ENCODE assay signal across 2 cellular contexts in genomic region chr5:143533978-143534763, GRCh38.
A peak's percentile ranks its signal among the peaks of the same experiment; 100 is the strongest.
TF ChIP-seq lines count a peak whose summit lies in the region.

No MANE protein-coding gene starts in this region.

TF ChIP-seq in liver, 16 proteins besides CTCF, POLR2A, EP300 and RAD21 (continued from another document):
- TF ChIP-seq REST (IDR thresholded peaks at IDR 0.05) (no peak), FOXA2 (IDR thresholded peaks at IDR 0.05) (no peak), YY1 (IDR thresholded peaks at IDR 0.05) (peak; percentile 26), HNF4G (IDR thresholded peaks at IDR 0.05) (peak; percentile 31), JUND (IDR thresholded peaks at IDR 0.05) (no peak), ATF3 (IDR thresholded peaks at IDR 0.05) (no peak), MAX (IDR thresholded peaks at IDR 0.05) (no peak), EGR1 (IDR thresholded peaks at IDR 0.05; ENCODE audit: low read depth in 2 of 2) (no peak), ZBTB33 (IDR thresholded peaks at IDR 0.05) (no peak)

TF ChIP-seq in HepG2, 621 proteins besides CTCF, POLR2A, EP300 and RAD21 (continued from another document):
- no peak for TF ChIP-seq HMGXB3 (CRISPR knock-in tag; IDR thresholded peaks at IDR 0.05; ENCODE audit: borderline replicate concordance)
- TF ChIP-seq ARID3A (IDR thresholded peaks at IDR 0.05; ENCODE audit: low read depth, low read length), result no peak
- no peak for TF ChIP-seq SNAPC5 (CRISPR knock-in tag; IDR thresholded peaks at IDR 0.05; ENCODE audit: borderline replicate concordance)
- TF ChIP-seq ZNF552 (CRISPR knock-in tag; IDR thresholded peaks at IDR 0.05; ENCODE audit: borderline replicate concordance), result no peak
- no peak for TF ChIP-seq BRCA1 (CRISPR knock-in tag; IDR thresholded peaks at IDR 0.05)
- TF ChIP-seq ZBTB44 (CRISPR knock-in tag; IDR thresholded peaks at IDR 0.05), result no peak
- TF ChIP-seq NFIC (IDR thresholded peaks at IDR 0.05; ENCODE audit: low read length), result no peak
- no peak for TF ChIP-seq ZNF253 (CRISPR knock-in tag; IDR thresholded peaks at IDR 0.05; ENCODE audit: borderline replicate concordance)
- no peak for TF ChIP-seq RNF2 (conservative IDR thresholded peaks at IDR 0.05; ENCODE audit: low read depth)
- TF ChIP-seq ZHX1 (CRISPR knock-in tag; IDR thresholded peaks at IDR 0.05; ENCODE audit: low read depth), result no peak
